In genomic region chr9:121557581-121558422, GRCh38 we compare ENCODE assay signal across 8 cellular contexts. TPM values are rescaled to one million over a fixed set of nuclear protein-coding genes. Genes with fewer than 3 reads are reported as not detected.
DNase-seq lines count a peak whose midpoint lies in the region; ATAC-seq and TF ChIP-seq lines count a peak whose summit lies in the region.

No MANE protein-coding gene starts in this region.

- H3K4me3 Mint-ChIP-seq in GM23338 (no peak overlapping the region), memory B cell (no peak overlapping the region)

- H3K27me3 Mint-ChIP-seq in GM23338 (ENCODE audit: insufficient read depth, low read depth, poor library complexity) (peaks cover 9% of the 10 kb centered on the region), memory B cell (peaks cover 1% of the 10 kb centered on the region)

- H3K9me3 Mint-ChIP-seq in GM23338: no peaks in the 10 kb centered on the region
- H3K9me3 Mint-ChIP-seq in memory B cell: no peaks in the 10 kb centered on the region

- peak overlapping the region; percentile 90 for H2AFZ ChIP-seq in GM23338

- no peaks in the 10 kb centered on the region for H3F3A ChIP-seq in GM23338 (replicated peaks; ENCODE audit: low read depth)

- no peaks in the 10 kb centered on the region for H3K79me2 ChIP-seq in GM23338 (replicated peaks; ENCODE audit: insufficient read depth)

- no peaks in the 10 kb centered on the region for H3K9me2 ChIP-seq in GM23338 (ENCODE audit: insufficient read depth)

- H3K4me3 ChIP-seq in GM23338 (peak overlapping the region; percentile 42; the same call in 1 of the 2 replicates), upper lobe of right lung (no peak overlapping the region)

- TF ChIP-seq CTCF in GM23338 (conservative IDR thresholded peaks at IDR 0.05; ENCODE audit: low read depth in 2 of 2): no peak
- no peak for TF ChIP-seq CTCF in upper lobe of right lung (IDR thresholded peaks at IDR 0.05)

- ATAC-seq in GM23338 (peak; percentile 78), memory B cell (ENCODE audit: low read depth) (peak; percentile 61), upper lobe of right lung (peak; percentile 93), HG02763 (IDR thresholded peaks at IDR 0.05; ENCODE audit: unreplicated experiment) (no peak), GM18909 (IDR thresholded peaks at IDR 0.05; ENCODE audit: poor library complexity, unreplicated experiment) (no peak)

- H3K4me1 ChIP-seq in GM23338 (ENCODE audit: insufficient read depth) (peaks cover 23% of the 10 kb centered on the region), upper lobe of right lung (peaks cover 25% of the 10 kb centered on the region)

- H3K9me3 ChIP-seq in upper lobe of right lung: no peaks in the 10 kb centered on the region

- H3K27ac ChIP-seq in GM23338 (ENCODE audit: low read depth) (no peak overlapping the region), upper lobe of right lung (peak overlapping the region; percentile 66)

- H3K27me3 ChIP-seq in GM23338 (ENCODE audit: insufficient read depth) (no peaks in the 10 kb centered on the region), upper lobe of right lung (no peaks in the 10 kb centered on the region)

- intact Hi-C loops in upper lobe of right lung (cut with DNase I): no loop called here

- DNase-seq in AG08396 (ENCODE audit: low spot score): peak; percentile 88
- DNase-seq in GM23338 (ENCODE audit: low spot score): peak; percentile 79
- DNase-seq in RPMI7951 (ENCODE audit: low read depth): peak; percentile 96
- peak; percentile 63 for DNase-seq in ecto neural progenitor cell (ENCODE audit: low spot score)
- DNase-seq in memory B cell (ENCODE audit: low spot score in 2 of 2): no peak
- DNase-seq in upper lobe of right lung: peak; percentile 76

- no peak overlapping the region for H3K27ac Mint-ChIP-seq in GM23338
- H3K27ac Mint-ChIP-seq in memory B cell: no peak overlapping the region

- peak overlapping the region; percentile 72 for H3K4me2 ChIP-seq in GM23338

- H4K20me1 ChIP-seq in GM23338 (replicated peaks; ENCODE audit: insufficient read depth): no peaks in the 10 kb centered on the region

- H3K36me3 ChIP-seq in GM23338 (ENCODE audit: insufficient read depth) (no peaks in the 10 kb centered on the region), upper lobe of right lung (no peaks in the 10 kb centered on the region)

- H3K4me1 Mint-ChIP-seq in GM23338 (peaks cover 30% of the 10 kb centered on the region), memory B cell (peaks cover 7% of the 10 kb centered on the region)

- H3K36me3 Mint-ChIP-seq in GM23338 (ENCODE audit: low read depth): no peaks in the 10 kb centered on the region
- H3K36me3 Mint-ChIP-seq in memory B cell: no peaks in the 10 kb centered on the region

TF ChIP-seq in GM23338, 12 proteins besides CTCF, POLR2A, EP300 and RAD21 (continues in another document):
- TF ChIP-seq POLR2AphosphoS5 (IDR thresholded peaks at IDR 0.05; ENCODE audit: low read depth) (no peak), ETS1 (IDR thresholded peaks at IDR 0.05) (no peak), JUNB (IDR thresholded peaks at IDR 0.05; ENCODE audit: unreplicated experiment) (no peak), ZNF114 (CRISPR knock-in tag; IDR thresholded peaks at IDR 0.05) (no peak), STAT1 (IDR thresholded peaks at IDR 0.05; ENCODE audit: unreplicated experiment) (no peak), EZH2phosphoT487 (IDR thresholded peaks at IDR 0.05; ENCODE audit: unreplicated experiment) (no peak), REST (IDR thresholded peaks at IDR 0.05; ENCODE audit: unreplicated experiment) (no peak), ZNF331 (CRISPR knock-in tag; IDR thresholded peaks at IDR 0.05; ENCODE audit: low read depth) (no peak), EZH2 (IDR thresholded peaks at IDR 0.05; ENCODE audit: low read depth, unreplicated experiment) (no peak), CREB1 (CRISPR knock-in tag; IDR thresholded peaks at IDR 0.05; ENCODE audit: low read depth) (no peak), NANOG (IDR thresholded peaks at IDR 0.05; ENCODE audit: borderline replicate concordance) (no peak)

RNA-seq across cellular contexts. Expression of gene GGTA1, which starts 58.2 kb away (rescaled TPM):
- not detected in 2 replicates for total RNA-seq in GM23338 (2014; rRNA removed; shearing (Covaris generic))
- 0.16 and 0.17 TPM in 2 replicates for polyA plus RNA-seq in GM23338 (2016; fragmentation: Nextera tagmentation; extraction: Ambion mirVana)
- not detected in 2 replicates for total RNA-seq in RPMI7951 (2014; rRNA removed; shearing (Covaris generic))
- total RNA-seq in upper lobe of right lung: 9.5 TPM

Comparison
In these comparisons a context has a peak if more than half of its experiments do, and no peak if none do; other contexts are left out.
1. DNase-seq: peak in AG08396 (single experiment), GM23338 (single experiment), RPMI7951 (single experiment), ecto neural progenitor cell (single experiment) and upper lobe of right lung (single experiment); none in memory B cell (0 of 2).
2. ATAC-seq: peak in GM23338 (single experiment), memory B cell (single experiment) and upper lobe of right lung (single experiment); none in HG02763 (single experiment) and GM18909 (single experiment).
3. RNA of gene GGTA1, which starts 58.2 kb away (total RNA-seq): 9.5 TPM in upper lobe of right lung (single experiment); not detected in GM23338 and not detected in RPMI7951; every median in the first group is over 10 times any median in the second.